In the genomic region with DNA sequence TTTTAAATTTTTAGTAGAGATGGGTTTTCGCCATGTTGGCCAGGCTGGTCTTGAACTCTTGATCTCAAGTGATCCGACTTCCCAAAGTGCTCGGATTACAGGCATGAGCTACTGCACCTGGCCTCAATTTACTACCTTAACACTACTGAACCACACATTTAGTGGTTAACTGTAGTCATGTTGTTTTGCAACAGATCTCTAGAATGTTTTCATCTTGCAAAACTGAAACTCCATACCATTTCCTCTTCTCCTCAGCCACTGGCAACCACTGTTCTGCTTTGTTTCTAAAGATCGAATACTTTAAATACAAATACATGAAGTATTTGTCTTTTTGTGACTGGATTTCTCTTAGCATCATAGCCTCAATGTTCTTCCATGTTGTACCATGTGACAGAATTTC, we compare ENCODE assay signal across 32 cellular contexts. TPM values are rescaled to one million over a fixed set of nuclear protein-coding genes. Genes with fewer than 3 reads are reported as not detected.
DNase-seq lines count a peak whose midpoint lies in the region; ATAC-seq and TF ChIP-seq lines count a peak whose summit lies in the region.
"Had no signal": no experiment of that assay in that cellular context is flagged by ENCODE, and none has a peak within 500 bp of the region (broad histone marks: within the 10 kb centered on the region; RNA-seq: fewer than 3 reads in every experiment).

No MANE protein-coding gene starts in this region.

- peak overlapping the region; percentile 34; the same call in 1 of the 2 replicates for H3K4me2 ChIP-seq in MM.1S (ENCODE audit: low read depth, low read length)
- H3K4me2 ChIP-seq: KMS-11 had no signal

- CTCF ChIA-PET in activated naive CD4-positive, alpha-beta T cell treated with anti-CD3 and anti-CD28 coated beads, Interleukin-2, amount 10 ng/mL, durations not matched to agents 7 days and 5 days (lab: Charles Lee): interaction anchor here (0.6 to 0.8 kb wide), 2 partner anchors 8 to 195 kb away, joined by 3 read pairs; no protein-coding TSS in a partner anchor

- H3K79me2 ChIP-seq in MM.1S (ENCODE audit: low read length): no peaks in the 10 kb centered on the region

- DNase-seq in activated naive CD4-positive, alpha-beta T cell treated with anti-CD3 and anti-CD28 coated beads, Interleukin-2, amount 10 ng/mL, durations not matched to agents 7 days and 5 days: no peak
- DNase-seq in activated naive CD4-positive, alpha-beta T cell treated with anti-CD3 and anti-CD28 coated beads, Interleukin-2, amount 50 U/mL, for 16 hours: no peak
- DNase-seq in MM.1S (peak; percentile 93), SKM-1 treated with dmso at 0.1 percent for 144 hours (lab: John Stamatoyannopoulos, UW; ENCODE audit: unreplicated experiment) (peak; percentile 42), upper lobe of right lung (no peak), activated gamma-delta T cell (lab: John Stamatoyannopoulos, UW) (no peak), brain microvascular endothelial cell (no peak)
- no peak for DNase-seq in stimulated activated CD4-positive, alpha-beta T cell treated with anti-CD3 and anti-CD28 coated beads, Interleukin-4, amount 100 ng/mL, for 1 hour
- DNase-seq: activated B cell treated with CpG ODN at 0.5 μM for 24 hours; activated naive CD4-positive, alpha-beta T cell treated with anti-CD3 and anti-CD28 coated beads for 36 hours; activated T-cell treated with anti-CD3 and anti-CD28 coated beads, Interleukin-2, amount 50 U/mL, for 1 hour; aorta; BE2C; erythroblast; hippocampal formation; NCI-H1092 treated with DMSO at 0.1 percent for 48 hours; NCI-H2081; NCI-H345; pancreas; stimulated activated CD4-positive, alpha-beta T cell treated with anti-CD3 and anti-CD28 coated beads, Interleukin-4, amount 100 ng/mL, for 4 hours; stomach; transverse colon had no signal

- H3K9ac ChIP-seq in MM.1S (ENCODE audit: low read length): no peak overlapping the region
- H3K9ac ChIP-seq: KMS-11 had no signal

- H3F3A ChIP-seq in MM.1S (ENCODE audit: insufficient read depth, low read length): peaks cover 10% of the 10 kb centered on the region; the same call in 1 of the 2 replicates

- TF ChIP-seq CTCF in MM.1S (IDR thresholded peaks at IDR 0.05; ENCODE audit: low read length): no peak
- TF ChIP-seq CTCF in upper lobe of right lung (IDR thresholded peaks at IDR 0.05): no peak
- no peak for TF ChIP-seq CTCF in brain microvascular endothelial cell (IDR thresholded peaks at IDR 0.05; ENCODE audit: low read depth, low read length, missing control alignments)

- H3K27me3 ChIP-seq in MM.1S (replicated peaks; ENCODE audit: insufficient read depth, low read length) (no peaks in the 10 kb centered on the region), upper lobe of right lung (no peaks in the 10 kb centered on the region), brain microvascular endothelial cell (replicated peaks) (no peaks in the 10 kb centered on the region)
- H3K27me3 ChIP-seq: BE2C, pancreas, right atrium auricular region, SJSA1, stomach, transverse colon had no signal

- peak overlapping the region; percentile 86 for H3K27ac Mint-ChIP-seq in activated naive CD4-positive, alpha-beta T cell treated with anti-CD3 and anti-CD28 coated beads, Interleukin-2, amount 10 ng/mL, durations not matched to agents 7 days and 5 days
- H3K27ac Mint-ChIP-seq: activated B cell treated with CpG ODN at 0.5 μM for 24 hours; activated naive CD4-positive, alpha-beta T cell treated with anti-CD3 and anti-CD28 coated beads for 36 hours; natural killer cell treated with Interleukin-12 subunit alpha and Interleukin-12 subunit beta and Interleukin-15 and Interleukin-18, amount 100 ng/mL, for 72 hours had no signal

- no peaks in the 10 kb centered on the region for H3K27me3 Mint-ChIP-seq in activated naive CD4-positive, alpha-beta T cell treated with anti-CD3 and anti-CD28 coated beads, Interleukin-2, amount 10 ng/mL, durations not matched to agents 7 days and 5 days
- H3K27me3 Mint-ChIP-seq: activated B cell treated with CpG ODN at 0.5 μM for 24 hours had no signal

- H3K4me3 Mint-ChIP-seq in activated naive CD4-positive, alpha-beta T cell treated with anti-CD3 and anti-CD28 coated beads, Interleukin-2, amount 10 ng/mL, durations not matched to agents 7 days and 5 days: no peak overlapping the region
- H3K4me3 Mint-ChIP-seq: activated B cell treated with CpG ODN at 0.5 μM for 24 hours; activated naive CD4-positive, alpha-beta T cell treated with anti-CD3 and anti-CD28 coated beads for 36 hours; central memory CD8-positive, alpha-beta T cell; natural killer cell treated with Interleukin-12 subunit alpha and Interleukin-12 subunit beta and Interleukin-15 and Interleukin-18, amount 100 ng/mL, for 72 hours had no signal

- in situ Hi-C loops in brain microvascular endothelial cell (cut with HindIII; ENCODE audit: low pct_ligation_motif_present, low sequenced_read_pairs): no loop called here

- H3K9me3 ChIP-seq in MM.1S (replicated peaks; ENCODE audit: insufficient read depth, low read length) (no peaks in the 10 kb centered on the region), upper lobe of right lung (no peaks in the 10 kb centered on the region)
- H3K9me3 ChIP-seq: BE2C, pancreas, right atrium auricular region, SJSA1, stomach, transverse colon had no signal

- intact Hi-C loops in upper lobe of right lung (cut with DNase I): loop anchor here (10.0 kb wide), 1 partner anchor 224 kb away; no protein-coding TSS in a partner anchor

- H3K36me3 Mint-ChIP-seq in activated naive CD4-positive, alpha-beta T cell treated with anti-CD3 and anti-CD28 coated beads, Interleukin-2, amount 10 ng/mL, durations not matched to agents 7 days and 5 days: peaks cover 32% of the 10 kb centered on the region
- H3K36me3 Mint-ChIP-seq: natural killer cell treated with Interleukin-12 subunit alpha and Interleukin-12 subunit beta and Interleukin-15 and Interleukin-18, amount 100 ng/mL, for 72 hours had no signal

- H3K9me3 Mint-ChIP-seq in activated naive CD4-positive, alpha-beta T cell treated with anti-CD3 and anti-CD28 coated beads, Interleukin-2, amount 10 ng/mL, durations not matched to agents 7 days and 5 days: peaks cover 12% of the 10 kb centered on the region
- H3K9me3 Mint-ChIP-seq: central memory CD8-positive, alpha-beta T cell; natural killer cell treated with Interleukin-12 subunit alpha and Interleukin-12 subunit beta and Interleukin-15 and Interleukin-18, amount 100 ng/mL, for 72 hours had no signal

- H3K4me3 ChIP-seq in MM.1S (ENCODE audit: low read length) (no peak overlapping the region), upper lobe of right lung (no peak overlapping the region), brain microvascular endothelial cell (ENCODE audit: low read depth, low read length) (no peak overlapping the region)
- H3K4me3 ChIP-seq: pancreas, right atrium auricular region, SJSA1, stomach, transverse colon had no signal

- H3K9me2 ChIP-seq in MM.1S (replicated peaks; ENCODE audit: insufficient read depth, low read length): no peaks in the 10 kb centered on the region

- H2AFZ ChIP-seq in MM.1S (ENCODE audit: low read length): no peak overlapping the region

- H3K4me1 Mint-ChIP-seq in activated naive CD4-positive, alpha-beta T cell treated with anti-CD3 and anti-CD28 coated beads, Interleukin-2, amount 10 ng/mL, durations not matched to agents 7 days and 5 days: peaks cover 51% of the 10 kb centered on the region
- H3K4me1 Mint-ChIP-seq: central memory CD8-positive, alpha-beta T cell had no signal

- H3K36me3 ChIP-seq in MM.1S (replicated peaks; ENCODE audit: insufficient read depth, low read length) (no peaks in the 10 kb centered on the region), upper lobe of right lung (no peaks in the 10 kb centered on the region), brain microvascular endothelial cell (replicated peaks) (no peaks in the 10 kb centered on the region)
- H3K36me3 ChIP-seq: BE2C, pancreas, right atrium auricular region, SJSA1, stomach, transverse colon had no signal

- peak; percentile 57 for ATAC-seq in upper lobe of right lung
- ATAC-seq: natural killer cell treated with Interleukin-12 subunit alpha and Interleukin-12 subunit beta and Interleukin-15 and Interleukin-18, amount 100 ng/mL, for 72 hours; Panc1; pancreas had no signal

- H3K27ac ChIP-seq in MM.1S (ENCODE audit: low read length) (peak overlapping the region; percentile 49; the same call in 1 of the 2 replicates), upper lobe of right lung (no peak overlapping the region), brain microvascular endothelial cell (no peak overlapping the region)
- H3K27ac ChIP-seq: KMS-11, pancreas, right atrium auricular region, SJSA1, stomach, transverse colon had no signal

- no peaks in the 10 kb centered on the region for H4K20me1 ChIP-seq in MM.1S (ENCODE audit: insufficient read depth, low read length)

- peaks cover 22% of the 10 kb centered on the region for H3K4me1 ChIP-seq in MM.1S (ENCODE audit: low read length)
- no peaks in the 10 kb centered on the region for H3K4me1 ChIP-seq in upper lobe of right lung
- H3K4me1 ChIP-seq: BE2C, pancreas, transverse colon had no signal

RNA-seq across cellular contexts. Expression of a gene that starts 15.4 kb away (rescaled TPM):
- 0.38 TPM for total RNA-seq in upper lobe of right lung
- total RNA-seq: activated B cell treated with CpG ODN at 0.5 μM for 24 hours, Daoy, frontal cortex, H4, liver, right atrium auricular region, SJSA1, transverse colon had no signal

Comparison
In these comparisons a context has a peak if more than half of its experiments do, and no peak if none do; other contexts are left out.
1. DNase-seq: peak in MM.1S (single experiment) and SKM-1 treated with dmso at 0.1 percent for 144 hours (single experiment); none in activated naive CD4-positive, alpha-beta T cell treated with anti-CD3 and anti-CD28 coated beads, Interleukin-2, amount 10 ng/mL, durations not matched to agents 7 days and 5 days (single experiment), activated naive CD4-positive, alpha-beta T cell treated with anti-CD3 and anti-CD28 coated beads, Interleukin-2, amount 50 U/mL, for 16 hours (single experiment), upper lobe of right lung (single experiment), activated gamma-delta T cell (single experiment), stimulated activated CD4-positive, alpha-beta T cell treated with anti-CD3 and anti-CD28 coated beads, Interleukin-4, amount 100 ng/mL, for 1 hour (single experiment) and brain microvascular endothelial cell (single experiment).